In genomic region chr14:92316116-92316515, GRCh38 we compare ENCODE assay signal across 21 cellular contexts. TPM values are rescaled to one million over a fixed set of nuclear protein-coding genes. Genes with fewer than 3 reads are reported as not detected.
"Had no signal": no experiment of that assay in that cellular context is flagged by ENCODE, and none has a peak within 500 bp of the region (broad histone marks: within the 10 kb centered on the region; RNA-seq: fewer than 3 reads in every experiment).

No MANE protein-coding gene starts in this region.

- H3K4me3 ChIP-seq: colonic mucosa, gastroesophageal sphincter, hepatocyte, right lobe of liver, thoracic aorta, vagina had no signal

- H3K27me3 ChIP-seq: colonic mucosa, right lobe of liver, vagina had no signal

- H3K9me3 ChIP-seq: colonic mucosa, gastroesophageal sphincter, right lobe of liver, thoracic aorta, vagina had no signal

- H3K27ac ChIP-seq: colonic mucosa, gastroesophageal sphincter, hepatocyte, right lobe of liver, thoracic aorta, vagina had no signal

- ATAC-seq: activated CD4-positive, alpha-beta T cell treated with anti-CD3 and anti-CD28 coated beads for 36 hours; activated naive CD4-positive, alpha-beta T cell treated with anti-CD3 and anti-CD28 coated beads, Interleukin-2, amount 50 U/mL, for 72 hours; activated T-cell treated with anti-CD3 and anti-CD28 coated beads, Interleukin-2, amount 50 U/mL, for 72 hours; gastroesophageal sphincter; left cardiac atrium; left ventricle myocardium superior; right lobe of liver had no signal

- H3K36me3 ChIP-seq: colonic mucosa, gastroesophageal sphincter, right lobe of liver, thoracic aorta, vagina had no signal

- FAIRE-seq: bronchial epithelial cell, keratinocyte had no signal

- H3K4me1 ChIP-seq: colonic mucosa, gastroesophageal sphincter, right lobe of liver had no signal

- H3K4me2 ChIP-seq: hepatocyte had no signal

- H3K79me2 ChIP-seq: hepatocyte had no signal

- H2AFZ ChIP-seq: hepatocyte had no signal

- DNase-seq: activated CD4-positive, alpha-beta T cell treated with anti-CD3 and anti-CD28 coated beads for 36 hours; activated CD4-positive, alpha-beta T cell treated with anti-CD3 and anti-CD28 coated beads, Interleukin-2, amount 50 U/mL, for 4 hours; activated CD4-positive, CD25-positive, alpha-beta regulatory T cell; activated naive CD4-positive, alpha-beta T cell; activated T-cell treated with anti-CD3 and anti-CD28 coated beads for 4 hours; activated T-cell treated with anti-CD3 and anti-CD28 coated beads, Interleukin-2, amount 50 U/mL, for 72 hours; colonic mucosa; effector memory CD4-positive, alpha-beta T cell; left cardiac atrium; left ventricle myocardium superior; right lobe of liver; stimulated activated CD4-positive, alpha-beta T cell treated with anti-CD3 and anti-CD28 coated beads, Interleukin-12 subunit alpha, Interleukin-12 subunit beta, amount 100 ng/mL, for 4 hours; stimulated activated CD4-positive, alpha-beta T cell treated with anti-CD3 and anti-CD28 coated beads, Interleukin-4, amount 100 ng/mL, for 1 hour had no signal

RNA-seq across cellular contexts. Expression of gene SLC24A4, which starts 6.8 kb away (rescaled TPM):
- total RNA-seq: activated CD4-positive, alpha-beta T cell treated with anti-CD3 and anti-CD28 coated beads for 36 hours; activated naive CD4-positive, alpha-beta T cell treated with anti-CD3 and anti-CD28 coated beads, Interleukin-2, amount 50 U/mL, for 72 hours; activated T-cell treated with anti-CD3 and anti-CD28 coated beads, Interleukin-2, amount 50 U/mL, for 72 hours; bronchial epithelial cell; epithelial cell of proximal tubule had no signal
